Comparison of ENCODE assay signal across 8 cellular contexts in genomic region chr10:63707254-63707910, GRCh38.
A peak's percentile ranks its signal among the peaks of the same experiment; 100 is the strongest.
DNase-seq lines count a peak whose midpoint lies in the region; ATAC-seq lines count a peak whose summit lies in the region.

No MANE protein-coding gene starts in this region.

- DNase-seq in Right ventricle myocardium inferior (ENCODE audit: missing footprints) (no peak), cardiac septum (ENCODE audit: low spot score) (no peak), NCI-H69 (lab: John Stamatoyannopoulos, UW) (peak; percentile 47), brain pericyte (ENCODE audit: low read depth, low spot score) (peak; percentile 97), medulla oblongata (ENCODE audit: extremely low spot score) (peak; percentile 33), OCI-M2 (lab: John Stamatoyannopoulos, UW; ENCODE audit: unreplicated experiment) (no peak)

- peak; percentile 61 for ATAC-seq in Right ventricle myocardium inferior
- peak; percentile 90 for ATAC-seq in HG02870 (IDR thresholded peaks at IDR 0.05; ENCODE audit: unreplicated experiment)
- no peak for ATAC-seq in GM21367 (IDR thresholded peaks at IDR 0.05; ENCODE audit: unreplicated experiment)

- intact Hi-C loops in Right ventricle myocardium inferior (cut with DNase I) = no loop called here
- intact Hi-C loops in cardiac septum (cut with DNase I) = no loop called here

Comparison
In these comparisons a context has a peak if more than half of its experiments do, and no peak if none do; other contexts are left out.
1. DNase-seq: peak in NCI-H69 (single experiment), brain pericyte (single experiment) and medulla oblongata (single experiment); none in Right ventricle myocardium inferior (single experiment), cardiac septum (single experiment) and OCI-M2 (single experiment).